Comparison of ENCODE assay signal across 7 cellular contexts in genomic region chr10:7299601-7300195, GRCh38.
DNase-seq lines count a peak whose midpoint lies in the region; TF ChIP-seq lines count a peak whose summit lies in the region.
"Not testable (repeated sequence)": the region's sequence is repeated elsewhere in the genome, so short reads cannot be mapped to it uniquely, and the experiment has no call there.

No MANE protein-coding gene starts in this region.

- H3K4me2 ChIP-seq in MM.1S (ENCODE audit: low read depth, low read length), result not testable (repeated sequence)

- peaks cover 28% of the 10 kb centered on the region for H3K36me3 Mint-ChIP-seq in activated CD4-positive, alpha-beta T cell treated with anti-CD3 and anti-CD28 coated beads, Interleukin-2, amount 10 ng/mL, durations not matched to agents 24 days and 14 days (ENCODE audit: low read depth)
- H3K36me3 Mint-ChIP-seq in endothelial cell (ENCODE audit: low read depth, unreplicated experiment), result peaks cover 11% of the 10 kb centered on the region

- H3K9me2 ChIP-seq in MM.1S (replicated peaks; ENCODE audit: insufficient read depth, low read length), result not testable (repeated sequence)

- H3K27ac Mint-ChIP-seq in activated CD4-positive, alpha-beta T cell treated with anti-CD3 and anti-CD28 coated beads, Interleukin-2, amount 10 ng/mL, durations not matched to agents 24 days and 14 days, result peak overlapping the region; percentile 55
- H3K27ac Mint-ChIP-seq in endothelial cell (ENCODE audit: unreplicated experiment), result peak overlapping the region; percentile 81

- H3K4me1 ChIP-seq in MM.1S (ENCODE audit: low read length), result peaks cover 13% of the 10 kb centered on the region

- intact Hi-C loops in activated CD4-positive, alpha-beta T cell treated with anti-CD3 and anti-CD28 coated beads, Interleukin-2, amount 10 ng/mL, durations not matched to agents 24 days and 14 days (cut with micrococcal nuclease), result not testable (repeated sequence)

- not testable (repeated sequence) for H3K9me3 ChIP-seq in MM.1S (replicated peaks; ENCODE audit: insufficient read depth, low read length)

- H3K9ac ChIP-seq in MM.1S (ENCODE audit: low read length), result not testable (repeated sequence)

- H3K79me2 ChIP-seq in MM.1S (ENCODE audit: low read length), result peaks cover 100% of the 10 kb centered on the region

- H3K4me3 ChIP-seq in MM.1S (ENCODE audit: low read length), result not testable (repeated sequence)

- H3K4me3 Mint-ChIP-seq in activated CD4-positive, alpha-beta T cell treated with anti-CD3 and anti-CD28 coated beads, Interleukin-2, amount 10 ng/mL, durations not matched to agents 24 days and 14 days; endothelial cell (ENCODE audit: unreplicated experiment): not testable (repeated sequence)

- H3K4me1 Mint-ChIP-seq in activated CD4-positive, alpha-beta T cell treated with anti-CD3 and anti-CD28 coated beads, Interleukin-2, amount 10 ng/mL, durations not matched to agents 24 days and 14 days, result peaks cover 27% of the 10 kb centered on the region
- H3K4me1 Mint-ChIP-seq in endothelial cell (ENCODE audit: unreplicated experiment), result peaks cover 17% of the 10 kb centered on the region

- DNase-seq in DMS 273 (lab: John Stamatoyannopoulos, UW; ENCODE audit: unreplicated experiment), result peak; percentile 15
- peak; percentile 33 for DNase-seq in MM.1S
- DNase-seq in NCI-H2196 (lab: John Stamatoyannopoulos, UW; ENCODE audit: unreplicated experiment), result peak; percentile 3
- DNase-seq in NCI-H748 (lab: John Stamatoyannopoulos, UW; ENCODE audit: unreplicated experiment), result peak; percentile 17
- not testable (repeated sequence) for DNase-seq in activated CD4-positive, alpha-beta T cell treated with anti-CD3 and anti-CD28 coated beads, Interleukin-2, amount 10 ng/mL, durations not matched to agents 24 days and 14 days; endothelial cell (ENCODE audit: low spot score)
- DNase-seq in middle frontal gyrus (ENCODE audit: extremely low spot score, low spot score), result peak; percentile 71

- H3K9me3 Mint-ChIP-seq in activated CD4-positive, alpha-beta T cell treated with anti-CD3 and anti-CD28 coated beads, Interleukin-2, amount 10 ng/mL, durations not matched to agents 24 days and 14 days; endothelial cell (ENCODE audit: unreplicated experiment): not testable (repeated sequence)

- H3K27me3 ChIP-seq in MM.1S (replicated peaks; ENCODE audit: insufficient read depth, low read length), result not testable (repeated sequence)

- H4K20me1 ChIP-seq in MM.1S (ENCODE audit: insufficient read depth, low read length), result peaks cover 50% of the 10 kb centered on the region

- not testable (repeated sequence) for H3K27me3 Mint-ChIP-seq in activated CD4-positive, alpha-beta T cell treated with anti-CD3 and anti-CD28 coated beads, Interleukin-2, amount 10 ng/mL, durations not matched to agents 24 days and 14 days; endothelial cell (ENCODE audit: unreplicated experiment)

- H2AFZ ChIP-seq in MM.1S (ENCODE audit: low read length), result not testable (repeated sequence)

- not testable (repeated sequence) for H3F3A ChIP-seq in MM.1S (ENCODE audit: insufficient read depth, low read length)

- not testable (repeated sequence) for TF ChIP-seq CTCF in MM.1S (IDR thresholded peaks at IDR 0.05; ENCODE audit: low read length); endothelial cell (IDR thresholded peaks at IDR 0.05; ENCODE audit: unreplicated experiment)

- H3K36me3 ChIP-seq in MM.1S (replicated peaks; ENCODE audit: insufficient read depth, low read length), result not testable (repeated sequence)

- H3K27ac ChIP-seq in MM.1S (ENCODE audit: low read length), result not testable (repeated sequence)
